Comparison of ENCODE assay signal across 1 cellular context in the genomic region with DNA sequence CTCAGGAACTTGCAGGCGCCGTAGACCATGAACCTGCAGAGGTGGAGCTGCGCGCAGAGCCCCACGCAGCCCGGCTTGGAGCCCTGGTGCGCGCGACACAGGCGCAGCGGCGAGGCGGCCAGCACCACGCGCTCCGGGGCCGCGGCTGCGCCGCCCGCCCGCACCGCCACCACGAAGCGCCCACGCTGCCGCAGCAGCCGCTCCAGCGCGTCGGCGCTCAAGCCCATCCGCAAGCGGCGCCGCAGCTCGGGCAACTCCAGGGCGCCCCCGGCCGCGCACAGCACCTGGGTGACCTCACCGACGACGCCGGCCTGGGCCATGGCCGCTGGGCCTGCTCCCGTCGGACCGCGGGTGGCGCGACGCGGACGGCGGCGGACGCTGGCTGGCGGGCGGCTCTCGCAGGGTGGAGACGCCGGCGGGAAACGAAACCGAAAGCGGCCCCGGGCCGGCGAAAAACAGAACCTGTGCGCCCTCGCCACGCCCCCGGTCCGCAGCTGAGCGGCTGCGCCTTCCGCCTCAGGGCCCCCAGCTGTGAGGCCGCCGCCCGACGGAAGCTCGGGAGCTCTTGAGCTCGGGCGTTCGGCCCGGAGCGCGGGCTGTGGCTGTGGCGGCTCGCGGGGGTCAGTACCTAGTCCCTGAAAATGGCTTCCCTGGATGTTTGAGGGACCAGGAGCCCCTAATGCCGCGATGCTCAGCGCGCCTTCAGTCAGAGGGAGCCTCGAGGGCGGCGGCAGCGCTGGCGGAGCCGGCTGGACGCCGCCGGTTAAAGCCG.
A peak's percentile ranks its signal among the peaks of the same experiment; 100 is the strongest.
TF ChIP-seq lines count a peak whose summit lies in the region.

A gene with protein sequence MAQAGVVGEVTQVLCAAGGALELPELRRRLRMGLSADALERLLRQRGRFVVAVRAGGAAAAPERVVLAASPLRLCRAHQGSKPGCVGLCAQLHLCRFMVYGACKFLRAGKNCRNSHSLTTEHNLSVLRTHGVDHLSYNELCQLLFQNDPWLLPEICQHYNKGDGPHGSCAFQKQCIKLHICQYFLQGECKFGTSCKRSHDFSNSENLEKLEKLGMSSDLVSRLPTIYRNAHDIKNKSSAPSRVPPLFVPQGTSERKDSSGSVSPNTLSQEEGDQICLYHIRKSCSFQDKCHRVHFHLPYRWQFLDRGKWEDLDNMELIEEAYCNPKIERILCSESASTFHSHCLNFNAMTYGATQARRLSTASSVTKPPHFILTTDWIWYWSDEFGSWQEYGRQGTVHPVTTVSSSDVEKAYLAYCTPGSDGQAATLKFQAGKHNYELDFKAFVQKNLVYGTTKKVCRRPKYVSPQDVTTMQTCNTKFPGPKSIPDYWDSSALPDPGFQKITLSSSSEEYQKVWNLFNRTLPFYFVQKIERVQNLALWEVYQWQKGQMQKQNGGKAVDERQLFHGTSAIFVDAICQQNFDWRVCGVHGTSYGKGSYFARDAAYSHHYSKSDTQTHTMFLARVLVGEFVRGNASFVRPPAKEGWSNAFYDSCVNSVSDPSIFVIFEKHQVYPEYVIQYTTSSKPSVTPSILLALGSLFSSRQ (minus strand): TSS at position 424 of the 772 bp plus-strand sequence. CDS start 104 bp downstream, at position 320.

TF ChIP-seq in K562, 482 proteins besides CTCF, POLR2A, EP300 and RAD21 (continued from another document and continues in another):
- TF ChIP-seq ZNF212 (CRISPR knock-in tag; IDR thresholded peaks at IDR 0.05): 0 out of 2 replicates have a peak, but pooled peaks have one; percentile 41
- TF ChIP-seq TAF15 (IDR thresholded peaks at IDR 0.05; ENCODE audit: low read depth, low read length): no peak
- TF ChIP-seq NR1H2 (CRISPR knock-in tag; IDR thresholded peaks at IDR 0.05): no peak
- no peak for TF ChIP-seq PKNOX1 (IDR thresholded peaks at IDR 0.05)
- TF ChIP-seq ZNF764 (CRISPR knock-in tag; IDR thresholded peaks at IDR 0.05; ENCODE audit: low read depth): no peak
- no peak for TF ChIP-seq U2AF1 (optimal IDR thresholded peaks at IDR 0.05; ENCODE audit: low read depth, low read length)
- no peak for TF ChIP-seq CBFB (CRISPR knock-in tag; IDR thresholded peaks at IDR 0.05)
- TF ChIP-seq SMAD3 (CRISPR knock-in tag; conservative IDR thresholded peaks at IDR 0.05): no peak
- TF ChIP-seq, protein P1, sequence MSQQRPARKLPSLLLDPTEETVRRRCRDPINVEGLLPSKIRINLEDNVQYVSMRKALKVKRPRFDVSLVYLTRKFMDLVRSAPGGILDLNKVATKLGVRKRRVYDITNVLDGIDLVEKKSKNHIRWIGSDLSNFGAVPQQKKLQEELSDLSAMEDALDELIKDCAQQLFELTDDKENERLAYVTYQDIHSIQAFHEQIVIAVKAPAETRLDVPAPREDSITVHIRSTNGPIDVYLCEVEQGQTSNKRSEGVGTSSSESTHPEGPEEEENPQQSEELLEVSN (IDR thresholded peaks at IDR 0.05; ENCODE audit: borderline replicate concordance in 1 of 2, extremely low read depth in 1 of 2, insufficient read depth in 1 of 2, insufficient read length in 1 of 2, low read depth in 1 of 2, low read length in 1 of 2, poor library complexity in 1 of 2, severe bottlenecking in 1 of 2): peak; percentile 89 to 96
- peak; percentile 44 for TF ChIP-seq KDM2B (CRISPR knock-in tag; IDR thresholded peaks at IDR 0.05)
- TF ChIP-seq, protein P2, sequence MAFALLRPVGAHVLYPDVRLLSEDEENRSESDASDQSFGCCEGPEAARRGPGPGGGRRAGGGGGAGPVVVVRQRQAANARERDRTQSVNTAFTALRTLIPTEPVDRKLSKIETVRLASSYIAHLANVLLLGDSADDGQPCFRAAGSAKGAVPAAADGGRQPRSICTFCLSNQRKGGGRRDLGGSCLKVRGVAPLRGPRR (CRISPR knock-in tag; IDR thresholded peaks at IDR 0.05): no peak
- TF ChIP-seq CEBPG (CRISPR knock-in tag; IDR thresholded peaks at IDR 0.05): no peak
- no peak for TF ChIP-seq CEBPG (tag; conservative IDR thresholded peaks at IDR 0.05 in 1 of 2, IDR thresholded peaks at IDR 0.05 in 1 of 2)
- TF ChIP-seq ELK3 (CRISPR knock-in tag; IDR thresholded peaks at IDR 0.05): no peak
- no peak for TF ChIP-seq ZNF79 (CRISPR knock-in tag; IDR thresholded peaks at IDR 0.05; ENCODE audit: low read depth)
- peak; percentile 62; the same call in 1 of the 2 replicates for TF ChIP-seq TCF7 (IDR thresholded peaks at IDR 0.05; ENCODE audit: borderline replicate concordance)
- TF ChIP-seq GATAD2B (IDR thresholded peaks at IDR 0.05; ENCODE audit: borderline replicate concordance): peak; percentile 99
- TF ChIP-seq PCBP2 (IDR thresholded peaks at IDR 0.05; ENCODE audit: low read depth, low read length, poor library complexity, severe bottlenecking): no peak
- 0 out of 2 replicates have a peak, but pooled peaks have one; percentile 48 for TF ChIP-seq TAF7 (tag; IDR thresholded peaks at IDR 0.05)
- TF ChIP-seq NELFE (IDR thresholded peaks at IDR 0.05; ENCODE audit: insufficient read depth, insufficient read length): no peak
- no peak for TF ChIP-seq ZNF184 (CRISPR knock-in tag; IDR thresholded peaks at IDR 0.05)
- no peak; the same call in 1 of the 2 replicates for TF ChIP-seq ZNF175 (CRISPR knock-in tag; IDR thresholded peaks at IDR 0.05; ENCODE audit: low read depth)
- no peak for TF ChIP-seq SNRNP70 (optimal IDR thresholded peaks at IDR 0.05; ENCODE audit: low read depth, low read length)
- TF ChIP-seq DMBX1 (CRISPR knock-in tag; IDR thresholded peaks at IDR 0.05; ENCODE audit: borderline replicate concordance): peak; percentile 23; the same call in 1 of the 2 replicates
- TF ChIP-seq BCL6 (CRISPR knock-in tag; IDR thresholded peaks at IDR 0.05): no peak
- TF ChIP-seq POLR2B (IDR thresholded peaks at IDR 0.05; ENCODE audit: low read depth, partially characterized antibody): peak; percentile 47
- TF ChIP-seq ARID2 (IDR thresholded peaks at IDR 0.05): no peak
- TF ChIP-seq, protein P3, sequence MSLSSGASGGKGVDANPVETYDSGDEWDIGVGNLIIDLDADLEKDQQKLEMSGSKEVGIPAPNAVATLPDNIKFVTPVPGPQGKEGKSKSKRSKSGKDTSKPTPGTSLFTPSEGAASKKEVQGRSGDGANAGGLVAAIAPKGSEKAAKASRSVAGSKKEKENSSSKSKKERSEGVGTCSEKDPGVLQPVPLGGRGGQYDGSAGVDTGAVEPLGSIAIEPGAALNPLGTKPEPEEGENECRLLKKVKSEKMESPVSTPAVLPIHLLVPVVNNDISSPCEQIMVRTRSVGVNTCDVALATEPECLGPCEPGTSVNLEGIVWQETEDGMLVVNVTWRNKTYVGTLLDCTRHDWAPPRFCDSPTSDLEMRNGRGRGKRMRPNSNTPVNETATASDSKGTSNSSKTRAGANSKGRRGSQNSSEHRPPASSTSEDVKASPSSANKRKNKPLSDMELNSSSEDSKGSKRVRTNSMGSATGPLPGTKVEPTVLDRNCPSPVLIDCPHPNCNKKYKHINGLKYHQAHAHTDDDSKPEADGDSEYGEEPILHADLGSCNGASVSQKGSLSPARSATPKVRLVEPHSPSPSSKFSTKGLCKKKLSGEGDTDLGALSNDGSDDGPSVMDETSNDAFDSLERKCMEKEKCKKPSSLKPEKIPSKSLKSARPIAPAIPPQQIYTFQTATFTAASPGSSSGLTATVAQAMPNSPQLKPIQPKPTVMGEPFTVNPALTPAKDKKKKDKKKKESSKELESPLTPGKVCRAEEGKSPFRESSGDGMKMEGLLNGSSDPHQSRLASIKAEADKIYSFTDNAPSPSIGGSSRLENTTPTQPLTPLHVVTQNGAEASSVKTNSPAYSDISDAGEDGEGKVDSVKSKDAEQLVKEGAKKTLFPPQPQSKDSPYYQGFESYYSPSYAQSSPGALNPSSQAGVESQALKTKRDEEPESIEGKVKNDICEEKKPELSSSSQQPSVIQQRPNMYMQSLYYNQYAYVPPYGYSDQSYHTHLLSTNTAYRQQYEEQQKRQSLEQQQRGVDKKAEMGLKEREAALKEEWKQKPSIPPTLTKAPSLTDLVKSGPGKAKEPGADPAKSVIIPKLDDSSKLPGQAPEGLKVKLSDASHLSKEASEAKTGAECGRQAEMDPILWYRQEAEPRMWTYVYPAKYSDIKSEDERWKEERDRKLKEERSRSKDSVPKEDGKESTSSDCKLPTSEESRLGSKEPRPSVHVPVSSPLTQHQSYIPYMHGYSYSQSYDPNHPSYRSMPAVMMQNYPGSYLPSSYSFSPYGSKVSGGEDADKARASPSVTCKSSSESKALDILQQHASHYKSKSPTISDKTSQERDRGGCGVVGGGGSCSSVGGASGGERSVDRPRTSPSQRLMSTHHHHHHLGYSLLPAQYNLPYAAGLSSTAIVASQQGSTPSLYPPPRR (CRISPR knock-in tag; IDR thresholded peaks at IDR 0.05; ENCODE audit: borderline replicate concordance): 0 out of 2 replicates have a peak, but pooled peaks have one; percentile 7
- no peak for TF ChIP-seq SMAD2 (IDR thresholded peaks at IDR 0.05; ENCODE audit: low read depth, low read length)
- no peak for TF ChIP-seq SMARCB1 (IDR thresholded peaks at IDR 0.05; ENCODE audit: insufficient read length, low read depth)
- no peak for TF ChIP-seq PREB (CRISPR knock-in tag; IDR thresholded peaks at IDR 0.05)
- TF ChIP-seq ZNF347 (CRISPR knock-in tag; IDR thresholded peaks at IDR 0.05; ENCODE audit: low read depth): no peak
- no peak for TF ChIP-seq ARNT (IDR thresholded peaks at IDR 0.05)
- peak; percentile 77 to 83 for TF ChIP-seq NRF1 (conservative IDR thresholded peaks at IDR 0.05 in 1 of 2, IDR thresholded peaks at IDR 0.05 in 1 of 2)
- TF ChIP-seq NBN (IDR thresholded peaks at IDR 0.05; ENCODE audit: low read depth): peak; percentile 67; the same call in 1 of the 2 replicates
- peak; percentile 67; the same call in 1 of the 2 replicates for TF ChIP-seq ZNF224 (CRISPR knock-in tag; IDR thresholded peaks at IDR 0.05)
- TF ChIP-seq CTCFL (IDR thresholded peaks at IDR 0.05; ENCODE audit: borderline replicate concordance, insufficient read depth, low read depth, low read length, poor library complexity, severe bottlenecking): peak; percentile 44
- TF ChIP-seq HMGN3 (IDR thresholded peaks at IDR 0.05; ENCODE audit: borderline replicate concordance, extremely low read depth, insufficient read length, low read depth, low read length): peak; percentile 88
- TF ChIP-seq MAZ (CRISPR knock-in tag; conservative IDR thresholded peaks at IDR 0.05 in 1 of 2, IDR thresholded peaks at IDR 0.05 in 1 of 2): peak; percentile 88 to 93
- TF ChIP-seq ZNF24 (IDR thresholded peaks at IDR 0.05): peak; percentile 65
- no peak for TF ChIP-seq RFX7 (CRISPR knock-in tag; IDR thresholded peaks at IDR 0.05)
- TF ChIP-seq NFIX (CRISPR knock-in tag; IDR thresholded peaks at IDR 0.05; ENCODE audit: low read depth): no peak
- peak; percentile 66 for TF ChIP-seq HCFC1 (IDR thresholded peaks at IDR 0.05; ENCODE audit: low read depth, low read length)
- no peak for TF ChIP-seq ATF1 (CRISPR knock-in tag; IDR thresholded peaks at IDR 0.05)
- peak; percentile 76 for TF ChIP-seq ATF1 (tag; IDR thresholded peaks at IDR 0.05)
- no peak for TF ChIP-seq KAT2B (IDR thresholded peaks at IDR 0.05; ENCODE audit: low read depth, low read length)
- TF ChIP-seq, protein P4, sequence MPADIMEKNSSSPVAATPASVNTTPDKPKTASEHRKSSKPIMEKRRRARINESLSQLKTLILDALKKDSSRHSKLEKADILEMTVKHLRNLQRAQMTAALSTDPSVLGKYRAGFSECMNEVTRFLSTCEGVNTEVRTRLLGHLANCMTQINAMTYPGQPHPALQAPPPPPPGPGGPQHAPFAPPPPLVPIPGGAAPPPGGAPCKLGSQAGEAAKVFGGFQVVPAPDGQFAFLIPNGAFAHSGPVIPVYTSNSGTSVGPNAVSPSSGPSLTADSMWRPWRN (IDR thresholded peaks at IDR 0.05; ENCODE audit: low read depth): no peak
- TF ChIP-seq JUN (IDR thresholded peaks at IDR 0.05; ENCODE audit: borderline replicate concordance, low read depth, low read length): peak; percentile 73
- peak; percentile 95; the same call in 1 of the 2 replicates for TF ChIP-seq JUN (CRISPR knock-in tag; IDR thresholded peaks at IDR 0.05; ENCODE audit: borderline replicate concordance)
- peak; percentile 1; the same call in 1 of the 2 replicates for TF ChIP-seq SAFB (IDR thresholded peaks at IDR 0.05; ENCODE audit: borderline replicate concordance, low read depth, low read length)
- TF ChIP-seq ZNF3 (CRISPR knock-in tag; IDR thresholded peaks at IDR 0.05): no peak
- TF ChIP-seq TAF1 (IDR thresholded peaks at IDR 0.05; ENCODE audit: control insufficient read depth, extremely low read depth, insufficient read depth, low read length, severe bottlenecking): peak; percentile 68
